In genomic region chr5:2330731-2331130, GRCh38 we compare ENCODE assay signal across 33 cellular contexts.
"Had no signal": no experiment of that assay in that cellular context is flagged by ENCODE, and none has a peak within 500 bp of the region (broad histone marks: within the 10 kb centered on the region; RNA-seq: fewer than 3 reads in every experiment).

No MANE protein-coding gene starts in this region.

- H3K36me3 ChIP-seq: MG63 had no signal

- H3K27me3 ChIP-seq: MG63 had no signal

- DNase-seq: Karpas-422, Kasumi-1, MG63, MM.1S, MV-4-11, NCI-H1048, NCI-H1092, NCI-H1092 treated with DMSO at 0.1 percent for 48 hours, NCI-H1105, NCI-H1105 treated with DMSO at 0.1 percent for 48 hours, NCI-H1417, NCI-H1417 treated with DMSO at 0.1 percent for 48 hours, NCI-H1436, NCI-H1436 treated with DMSO at 0.1 percent for 48 hours, NCI-H146, NCI-H1694, NCI-H1694 treated with DMSO at 0.1 percent for 48 hours, NCI-H187, NCI-H187 treated with DMSO at 0.1 percent for 48 hours, NCI-H1930, NCI-H2029, NCI-H2029 treated with DMSO at 0.1 percent for 48 hours, NCI-H2081, NCI-H2081 treated with DMSO at 0.1 percent for 48 hours, NCI-H2107, NCI-H2171, NCI-H2171 treated with DMSO at 0.1 percent for 48 hours, NCI-H2227 treated with DMSO at 0.1 percent for 48 hours, NCI-H226, NCI-H345, NCI-H446 treated with DMSO at 0.1 percent for 48 hours, NCI-H510A had no signal

- H3K9me3 ChIP-seq: MG63 had no signal

- H3K9ac ChIP-seq: KMS-11 had no signal

- H3K27ac ChIP-seq: KMS-11 had no signal

- H3K4me3 ChIP-seq: MG63 had no signal

- H3K4me2 ChIP-seq: KMS-11 had no signal
